ENCODE assay signal across 9 cellular contexts in the genomic region with DNA sequence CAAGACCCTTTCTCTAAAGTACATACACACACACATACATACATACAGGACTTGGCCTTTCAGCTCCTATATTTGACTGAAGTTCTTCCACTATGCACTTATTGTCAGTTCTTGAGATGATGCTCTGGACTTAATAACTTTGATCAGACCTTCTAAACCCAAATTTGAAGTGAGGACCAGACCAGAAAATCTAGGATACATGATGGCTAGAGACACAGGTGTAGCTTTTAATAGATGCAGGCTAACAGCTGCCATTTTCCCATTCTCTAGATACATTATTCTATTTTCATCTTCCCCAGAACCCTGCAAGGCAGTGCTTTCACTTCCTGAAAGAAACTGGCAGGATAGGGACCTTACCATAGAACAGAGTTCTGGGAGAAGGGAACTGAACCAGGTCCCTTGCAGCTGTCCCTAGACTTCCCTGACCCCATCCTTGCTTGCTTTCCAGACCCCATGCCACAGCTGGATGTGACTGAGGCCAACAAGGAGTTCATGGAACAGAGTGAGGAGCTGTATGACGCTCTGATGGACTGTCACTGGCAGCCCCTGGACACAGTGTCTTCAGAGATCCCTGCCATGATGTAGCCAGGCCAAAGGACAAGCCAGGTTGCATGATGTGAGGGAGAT. TPM values are rescaled to one million over a fixed set of nuclear protein-coding genes. Genes with fewer than 3 reads are reported as not detected.
A peak's percentile ranks its signal among the peaks of the same experiment; 100 is the strongest.
DNase-seq lines count a peak whose midpoint lies in the region; ATAC-seq lines count a peak whose summit lies in the region.
"Had no signal": no experiment of that assay in that cellular context is flagged by ENCODE, and none has a peak within 500 bp of the region (broad histone marks: within the 10 kb centered on the region; RNA-seq: fewer than 3 reads in every experiment).

No MANE protein-coding gene starts in this region.

- peak overlapping the region; percentile 69 for H3K27ac Mint-ChIP-seq in T-helper 2 cell treated with Interferon-gamma antibody and Interleukin-4, amounts not matched to agents 5 μg/mL and 100 μg/mL, for 36 hours
- peak overlapping the region; percentile 41 for H3K27ac Mint-ChIP-seq in activated T-helper 17 cell treated with anti-CD3 and anti-CD28 coated beads, Interleukin-2, amount 50 U/mL, for 72 hours

- H3K9me3 Mint-ChIP-seq in T-helper 2 cell treated with Interferon-gamma antibody and Interleukin-4, amounts not matched to agents 5 μg/mL and 100 μg/mL, for 36 hours: no peaks in the 10 kb centered on the region
- H3K9me3 Mint-ChIP-seq in activated T-helper 17 cell treated with anti-CD3 and anti-CD28 coated beads, Interleukin-2, amount 50 U/mL, for 72 hours: no peaks in the 10 kb centered on the region

- intact Hi-C loops in Right ventricle myocardium superior (cut with DNase I): no loop called here

- H3K27me3 Mint-ChIP-seq in T-helper 2 cell treated with Interferon-gamma antibody and Interleukin-4, amounts not matched to agents 5 μg/mL and 100 μg/mL, for 36 hours (ENCODE audit: low read depth): no peaks in the 10 kb centered on the region
- no peaks in the 10 kb centered on the region for H3K27me3 Mint-ChIP-seq in activated T-helper 17 cell treated with anti-CD3 and anti-CD28 coated beads, Interleukin-2, amount 50 U/mL, for 72 hours

- H3K4me3 Mint-ChIP-seq in T-helper 2 cell treated with Interferon-gamma antibody and Interleukin-4, amounts not matched to agents 5 μg/mL and 100 μg/mL, for 36 hours: no peak overlapping the region
- peak overlapping the region; percentile 21 for H3K4me3 Mint-ChIP-seq in activated T-helper 17 cell treated with anti-CD3 and anti-CD28 coated beads, Interleukin-2, amount 50 U/mL, for 72 hours

- H3K36me3 Mint-ChIP-seq in T-helper 2 cell treated with Interferon-gamma antibody and Interleukin-4, amounts not matched to agents 5 μg/mL and 100 μg/mL, for 36 hours (ENCODE audit: low read depth): peaks cover 53% of the 10 kb centered on the region
- peaks cover 87% of the 10 kb centered on the region for H3K36me3 Mint-ChIP-seq in activated T-helper 17 cell treated with anti-CD3 and anti-CD28 coated beads, Interleukin-2, amount 50 U/mL, for 72 hours (ENCODE audit: low read depth)

- no peak for ATAC-seq in activated T-helper 17 cell treated with anti-CD3 and anti-CD28 coated beads, Interleukin-2, amount 50 U/mL, for 72 hours (replicated peaks)
- no peak for ATAC-seq in HG02981 (IDR thresholded peaks at IDR 0.05; ENCODE audit: unreplicated experiment)
- ATAC-seq in HG02885 (IDR thresholded peaks at IDR 0.05; ENCODE audit: poor library complexity, unreplicated experiment): no peak
- no peak for ATAC-seq in Right ventricle myocardium superior (ENCODE audit: poor library complexity)

- H3K4me1 Mint-ChIP-seq in T-helper 2 cell treated with Interferon-gamma antibody and Interleukin-4, amounts not matched to agents 5 μg/mL and 100 μg/mL, for 36 hours (ENCODE audit: low read depth): peaks cover 26% of the 10 kb centered on the region
- H3K4me1 Mint-ChIP-seq in activated T-helper 17 cell treated with anti-CD3 and anti-CD28 coated beads, Interleukin-2, amount 50 U/mL, for 72 hours: peaks cover 25% of the 10 kb centered on the region

- no peak for DNase-seq in T-helper 2 cell treated with Interferon-gamma antibody and Interleukin-4, amounts not matched to agents 5 μg/mL and 100 μg/mL, for 36 hours (ENCODE audit: low spot score)
- no peak for DNase-seq in T-helper 2 cell
- DNase-seq in NAMALWA (ENCODE audit: low spot score): peak; percentile 59
- peak in 2 of 3 experiments; percentile 30 to 58 for DNase-seq in stimulated activated CD4-positive, alpha-beta T cell treated with anti-CD3 and anti-CD28 coated beads, TNF-alpha, amount 100 ng/mL, for 24 hours (ENCODE audit: low read depth in 3 of 3)
- no peak for DNase-seq in Right ventricle myocardium superior
- DNase-seq: NCI-H2171 had no signal

RNA-seq across cellular contexts. Expression of a gene that starts 14.9 kb away (rescaled TPM):
- not detected for total RNA-seq in activated T-helper 17 cell treated with anti-CD3 and anti-CD28 coated beads, Interleukin-2, amount 50 U/mL, for 72 hours
- 1.4 TPM for total RNA-seq in Right ventricle myocardium superior

RNA-seq across cellular contexts. Expression of a gene that starts 24.3 kb away (rescaled TPM):
- 10 to 100 TPM; 58.9 to 95.8 TPM for total RNA-seq in activated T-helper 17 cell treated with anti-CD3 and anti-CD28 coated beads, Interleukin-2, amount 50 U/mL, for 72 hours
- total RNA-seq in Right ventricle myocardium superior: 11.7 TPM

Comparison
In these comparisons a context has a peak if more than half of its experiments do, and no peak if none do; other contexts are left out.
1. DNase-seq: peak in NAMALWA (single experiment) and stimulated activated CD4-positive, alpha-beta T cell treated with anti-CD3 and anti-CD28 coated beads, TNF-alpha, amount 100 ng/mL, for 24 hours (2 of 3); none in T-helper 2 cell treated with Interferon-gamma antibody and Interleukin-4, amounts not matched to agents 5 μg/mL and 100 μg/mL, for 36 hours (single experiment), T-helper 2 cell (0 of 5) and Right ventricle myocardium superior (single experiment).